22 cellular contexts compared by ENCODE assay signal in genomic region chr1:238811211-238811610, GRCh38.
"Had no signal": no experiment of that assay in that cellular context is flagged by ENCODE, and none has a peak within 500 bp of the region (broad histone marks: within the 10 kb centered on the region; RNA-seq: fewer than 3 reads in every experiment).

No MANE protein-coding gene starts in this region.

- H3K27me3 ChIP-seq: ascending aorta, breast epithelium, dorsolateral prefrontal cortex, gastrocnemius medialis, neural progenitor cell, right atrium auricular region, upper lobe of left lung had no signal

- H3K36me3 ChIP-seq: ascending aorta, breast epithelium, gastrocnemius medialis, neural progenitor cell, prostate gland, right atrium auricular region, upper lobe of left lung had no signal

- DNase-seq: activated CD4-positive, alpha-beta T cell treated with anti-CD3 and anti-CD28 coated beads for 1 hour; activated CD4-positive, alpha-beta T cell treated with anti-CD3 and anti-CD28 coated beads, Interleukin-2, amount 50 U/mL, for 1 hour; activated CD8-positive, alpha-beta T cell treated with anti-CD3 and anti-CD28 coated beads, Interleukin-2, amount 10 ng/mL, durations not matched to agents 7 days and 5 days; activated gamma-delta T cell; activated naive CD4-positive, alpha-beta T cell treated with anti-CD3 and anti-CD28 coated beads, Interleukin-2, amount 50 U/mL, for 16 hours; activated naive CD8-positive, alpha-beta T cell treated with anti-CD3 and anti-CD28 coated beads, Interleukin-2, amount 50 U/mL, for 24 hours; dorsolateral prefrontal cortex; effector memory CD8-positive, alpha-beta T cell; gastrocnemius medialis; hippocampal formation; left ventricle myocardium superior; mammary epithelial cell; naive thymus-derived CD8-positive, alpha-beta T cell; stimulated activated CD4-positive, alpha-beta T cell treated with anti-CD3 and anti-CD28 coated beads, Interleukin-4, amount 100 ng/mL, for 24 hours; stimulated activated naive CD8-positive, alpha-beta T cell treated with anti-CD3 and anti-CD28 coated beads, Interleukin-15, Interleukin-2, amounts not matched to agents 100 U/mL and 50 U/mL, for 24 hours; upper lobe of left lung had no signal

- H3K4me3 ChIP-seq: ascending aorta, breast epithelium, dorsolateral prefrontal cortex, gastrocnemius medialis, neural progenitor cell, prostate gland, right atrium auricular region, upper lobe of left lung had no signal

- H3K27ac ChIP-seq: ascending aorta, breast epithelium, dorsolateral prefrontal cortex, gastrocnemius medialis, neural progenitor cell, prostate gland, right atrium auricular region, upper lobe of left lung had no signal

- ATAC-seq: activated CD8-positive, alpha-beta T cell treated with anti-CD3 and anti-CD28 coated beads, Interleukin-2, amount 10 ng/mL, durations not matched to agents 7 days and 5 days; activated naive CD8-positive, alpha-beta T cell treated with anti-CD3 and anti-CD28 coated beads, Interleukin-2, amount 50 U/mL, for 24 hours; effector memory CD8-positive, alpha-beta T cell; esophagus mucosa; gastrocnemius medialis; left ventricle myocardium superior; naive thymus-derived CD8-positive, alpha-beta T cell; stimulated activated naive CD8-positive, alpha-beta T cell treated with anti-CD3 and anti-CD28 coated beads, Interleukin-15, Interleukin-2, amounts not matched to agents 100 U/mL and 50 U/mL, for 24 hours had no signal
